In the genomic region with DNA sequence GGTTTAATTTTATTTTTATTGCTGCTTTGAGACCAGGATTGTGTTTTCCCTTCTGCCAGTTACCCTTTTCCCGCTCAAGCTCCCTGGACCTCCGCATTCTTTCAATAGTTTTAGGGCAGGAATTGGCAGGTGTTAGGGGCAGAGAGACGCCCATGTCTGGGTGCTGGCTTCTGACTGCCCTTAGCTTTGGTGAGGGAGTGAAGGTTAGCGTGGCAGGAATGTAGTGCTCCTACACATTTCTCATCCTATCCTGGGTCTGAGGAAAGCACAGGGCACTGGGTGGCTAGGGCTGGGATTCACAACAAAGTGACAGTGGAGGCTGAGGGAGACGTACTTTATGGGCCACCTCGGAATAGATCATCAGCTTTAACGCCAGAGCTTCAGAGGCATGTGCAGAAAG, we compare ENCODE assay signal across 11 cellular contexts.
A peak's percentile ranks its signal among the peaks of the same experiment; 100 is the strongest.
DNase-seq lines count a peak whose midpoint lies in the region; ATAC-seq and TF ChIP-seq lines count a peak whose summit lies in the region.
"Had no signal": no experiment of that assay in that cellular context is flagged by ENCODE, and none has a peak within 500 bp of the region (broad histone marks: within the 10 kb centered on the region; RNA-seq: fewer than 3 reads in every experiment).

No MANE protein-coding gene starts in this region.

- ATAC-seq in memory B cell (ENCODE audit: low read depth) (no peak), HG03521 (IDR thresholded peaks at IDR 0.05; ENCODE audit: unreplicated experiment) (no peak), GM18861 (IDR thresholded peaks at IDR 0.05; ENCODE audit: unreplicated experiment) (no peak)

- H3K27ac Mint-ChIP-seq in memory B cell: peak overlapping the region; percentile 84
- H3K27ac Mint-ChIP-seq: activated T-helper 1 cell treated with anti-CD3 and anti-CD28 coated beads, Interleukin-12 subunit alpha, Interleukin-12 subunit beta, Interleukin-2, Interleukin-4 antibody, amounts not matched to agents 30 ng/mL and 10 ng/mL and 1 ng/mL, durations not matched to agents 14 hours and 24 hours and 36 hours had no signal

- TF ChIP-seq EP300 in Ishikawa (IDR thresholded peaks at IDR 0.05; ENCODE audit: borderline replicate concordance): no peak; the same call in 1 of the 2 replicates

- DNase-seq in caudate nucleus (lab: John Stamatoyannopoulos, UW) (no peak), memory B cell (ENCODE audit: low spot score in 2 of 2) (no peak), substantia nigra (lab: John Stamatoyannopoulos, UW) (peak in 1 of 49 donors; percentile 26), cerebellar nuclear complex (lab: John Stamatoyannopoulos, UW) (no peak), NCI-H446 treated with DMSO at 0.1 percent for 48 hours (lab: John Stamatoyannopoulos, UW) (no peak)
- DNase-seq: NCI-H1694 treated with DMSO at 0.1 percent for 48 hours, T-helper 2 cell had no signal

- no peak overlapping the region for H3K4me3 Mint-ChIP-seq in memory B cell
- H3K4me3 Mint-ChIP-seq: activated T-helper 1 cell treated with anti-CD3 and anti-CD28 coated beads, Interleukin-12 subunit alpha, Interleukin-12 subunit beta, Interleukin-2, Interleukin-4 antibody, amounts not matched to agents 30 ng/mL and 10 ng/mL and 1 ng/mL, durations not matched to agents 14 hours and 24 hours and 36 hours had no signal

- peaks cover 60% of the 10 kb centered on the region for H3K4me1 Mint-ChIP-seq in memory B cell

- H3K36me3 Mint-ChIP-seq in memory B cell: peaks cover 2% of the 10 kb centered on the region

- H3K27me3 Mint-ChIP-seq in memory B cell: no peaks in the 10 kb centered on the region

- no peaks in the 10 kb centered on the region for H3K9me3 Mint-ChIP-seq in memory B cell
- H3K9me3 Mint-ChIP-seq: activated T-helper 1 cell treated with anti-CD3 and anti-CD28 coated beads, Interleukin-12 subunit alpha, Interleukin-12 subunit beta, Interleukin-2, Interleukin-4 antibody, amounts not matched to agents 30 ng/mL and 10 ng/mL and 1 ng/mL, durations not matched to agents 14 hours and 24 hours and 36 hours had no signal

- no peak for TF ChIP-seq RAD21 in Ishikawa (IDR thresholded peaks at IDR 0.05; ENCODE audit: low read depth)

- peak overlapping the region; percentile 83 for H3K27ac ChIP-seq in caudate nucleus (ENCODE audit: low read depth, low read length)
- peak overlapping the region; percentile 70 for H3K27ac ChIP-seq in substantia nigra (ENCODE audit: low read depth, low read length, poor library complexity, severe bottlenecking)

TF ChIP-seq in Ishikawa, 13 proteins besides CTCF, POLR2A, EP300 and RAD21:
- TF ChIP-seq EGR1 (IDR thresholded peaks at IDR 0.05) (no peak), CREB1 (IDR thresholded peaks at IDR 0.05; ENCODE audit: low read depth) (no peak), TEAD4 (IDR thresholded peaks at IDR 0.05) (peak; percentile 45; the same call in 1 of the 2 replicates), TCF12 (IDR thresholded peaks at IDR 0.05; ENCODE audit: low read depth) (peak; percentile 57; the same call in 1 of the 2 replicates), YY1 (IDR thresholded peaks at IDR 0.05; ENCODE audit: low read depth) (no peak)
- TF ChIP-seq, protein P1, sequence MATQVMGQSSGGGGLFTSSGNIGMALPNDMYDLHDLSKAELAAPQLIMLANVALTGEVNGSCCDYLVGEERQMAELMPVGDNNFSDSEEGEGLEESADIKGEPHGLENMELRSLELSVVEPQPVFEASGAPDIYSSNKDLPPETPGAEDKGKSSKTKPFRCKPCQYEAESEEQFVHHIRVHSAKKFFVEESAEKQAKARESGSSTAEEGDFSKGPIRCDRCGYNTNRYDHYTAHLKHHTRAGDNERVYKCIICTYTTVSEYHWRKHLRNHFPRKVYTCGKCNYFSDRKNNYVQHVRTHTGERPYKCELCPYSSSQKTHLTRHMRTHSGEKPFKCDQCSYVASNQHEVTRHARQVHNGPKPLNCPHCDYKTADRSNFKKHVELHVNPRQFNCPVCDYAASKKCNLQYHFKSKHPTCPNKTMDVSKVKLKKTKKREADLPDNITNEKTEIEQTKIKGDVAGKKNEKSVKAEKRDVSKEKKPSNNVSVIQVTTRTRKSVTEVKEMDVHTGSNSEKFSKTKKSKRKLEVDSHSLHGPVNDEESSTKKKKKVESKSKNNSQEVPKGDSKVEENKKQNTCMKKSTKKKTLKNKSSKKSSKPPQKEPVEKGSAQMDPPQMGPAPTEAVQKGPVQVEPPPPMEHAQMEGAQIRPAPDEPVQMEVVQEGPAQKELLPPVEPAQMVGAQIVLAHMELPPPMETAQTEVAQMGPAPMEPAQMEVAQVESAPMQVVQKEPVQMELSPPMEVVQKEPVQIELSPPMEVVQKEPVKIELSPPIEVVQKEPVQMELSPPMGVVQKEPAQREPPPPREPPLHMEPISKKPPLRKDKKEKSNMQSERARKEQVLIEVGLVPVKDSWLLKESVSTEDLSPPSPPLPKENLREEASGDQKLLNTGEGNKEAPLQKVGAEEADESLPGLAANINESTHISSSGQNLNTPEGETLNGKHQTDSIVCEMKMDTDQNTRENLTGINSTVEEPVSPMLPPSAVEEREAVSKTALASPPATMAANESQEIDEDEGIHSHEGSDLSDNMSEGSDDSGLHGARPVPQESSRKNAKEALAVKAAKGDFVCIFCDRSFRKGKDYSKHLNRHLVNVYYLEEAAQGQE (IDR thresholded peaks at IDR 0.05; ENCODE audit: low read depth): no peak
- TF ChIP-seq, protein P2, sequence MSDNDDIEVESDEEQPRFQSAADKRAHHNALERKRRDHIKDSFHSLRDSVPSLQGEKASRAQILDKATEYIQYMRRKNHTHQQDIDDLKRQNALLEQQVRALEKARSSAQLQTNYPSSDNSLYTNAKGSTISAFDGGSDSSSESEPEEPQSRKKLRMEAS (IDR thresholded peaks at IDR 0.05): no peak
